14 cellular contexts compared by ENCODE assay signal in the genomic region with DNA sequence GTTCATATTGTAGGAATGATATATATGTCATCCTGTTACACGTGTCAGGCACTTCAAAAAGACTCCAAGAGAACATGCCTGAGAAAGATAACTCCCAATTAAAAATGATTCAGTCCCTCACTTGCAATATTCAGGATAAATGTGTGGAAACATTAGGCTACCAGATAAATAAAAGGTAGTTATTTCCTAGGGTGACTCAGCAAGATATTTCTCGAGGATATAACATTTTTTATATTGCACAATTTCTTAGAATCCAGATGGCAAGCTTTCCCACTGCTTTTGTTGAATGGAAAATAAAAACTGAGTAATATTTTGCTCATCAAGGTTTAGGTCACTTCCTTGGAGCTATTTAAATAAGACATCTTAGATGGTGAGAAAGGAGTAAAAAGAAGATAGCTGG.
DNase-seq lines count a peak whose midpoint lies in the region; ATAC-seq and TF ChIP-seq lines count a peak whose summit lies in the region.
"Had no signal": no experiment of that assay in that cellular context is flagged by ENCODE, and none has a peak within 500 bp of the region (broad histone marks: within the 10 kb centered on the region; RNA-seq: fewer than 3 reads in every experiment).

No MANE protein-coding gene starts in this region.

- peak overlapping the region; percentile 10; the same call in 1 of the 2 replicates for H3K4me3 ChIP-seq in AG04450 (ENCODE audit: low read depth, low read length)
- H3K4me3 ChIP-seq in HFF-Myc (replicated peaks; ENCODE audit: low read depth, low read length), result no peak overlapping the region

- TF ChIP-seq CTCF in AG04450 (IDR thresholded peaks at IDR 0.05; ENCODE audit: low read depth, low read length) (no peak), HFF-Myc (IDR thresholded peaks at IDR 0.05; ENCODE audit: low read depth, low read length, missing control alignments) (no peak), foreskin keratinocyte (conservative IDR thresholded peaks at IDR 0.05) (no peak)

- H3K27me3 ChIP-seq in AG04450 (ENCODE audit: control insufficient read depth, insufficient read depth, low read length), result no peaks in the 10 kb centered on the region
- no peaks in the 10 kb centered on the region for H3K27me3 ChIP-seq in foreskin keratinocyte

- no peak for DNase-seq in AG04450 (ENCODE audit: low read depth, low spot score)
- peak; percentile 61 for DNase-seq in HFF-Myc (ENCODE audit: extremely low read depth, low read depth)
- peak; percentile 51 for DNase-seq in amniotic stem cell (lab: John Stamatoyannopoulos, UW)
- DNase-seq in foreskin keratinocyte, result peak; percentile 96 to 98
- no peak for DNase-seq in NCI-H510A (lab: John Stamatoyannopoulos, UW)
- no peak for DNase-seq in NCI-H345 treated with DMSO at 0.1 percent for 48 hours (lab: John Stamatoyannopoulos, UW; ENCODE audit: unreplicated experiment)
- no peak for DNase-seq in mesenteric fat pad (ENCODE audit: low spot score)
- DNase-seq: GDM1; hippocampal formation; Karpas-422; occipital lobe; stimulated activated CD4-positive, alpha-beta T cell treated with anti-CD3 and anti-CD28 coated beads, Interleukin-2, amount 100 ng/mL, for 24 hours; stimulated activated naive B cell treated with anti-CD40 and anti-IgM and Interleukin-4, amounts not matched to agents 10 μg/mL and 1 μg/mL and 100 μg/mL, for 72 hours had no signal

- peaks cover 21% of the 10 kb centered on the region for H3K4me1 ChIP-seq in foreskin keratinocyte

- no peaks in the 10 kb centered on the region for H3K9me3 ChIP-seq in AG04450 (ENCODE audit: control insufficient read depth, insufficient read depth, low read length)

- H3K27ac ChIP-seq in AG04450 (ENCODE audit: low read depth, low read length) (peak overlapping the region; percentile 95), foreskin keratinocyte (peak overlapping the region; percentile 94)

- CTCF ChIA-PET in AG04450 (lab: Charles Lee), result interaction anchor here (0.7 to 3.8 kb wide), 3 partner anchors 10 to 588 kb away, joined by 3 to 34 read pairs (median 5); no protein-coding TSS in a partner anchor

- POLR2A ChIA-PET in AG04450 (lab: Yijun Ruan, JAX), result interaction anchor here (0.9 to 1.8 kb wide), 3 partner anchors 14 to 20 kb away, joined by 4 to 21 read pairs (median 5); no protein-coding TSS in a partner anchor

- ATAC-seq in foreskin keratinocyte (peak; percentile 87), GM21528 (IDR thresholded peaks at IDR 0.05; ENCODE audit: low FRiP score, unreplicated experiment) (no peak)
- ATAC-seq: stimulated activated naive B cell treated with anti-CD40 and anti-IgM and Interleukin-4, amounts not matched to agents 10 μg/mL and 1 μg/mL and 100 μg/mL, for 72 hours had no signal

Comparison
In these comparisons a context has a peak if more than half of its experiments do, and no peak if none do; other contexts are left out.
1. DNase-seq: peak in HFF-Myc (single experiment), amniotic stem cell (single experiment) and foreskin keratinocyte (2 of 2); none in AG04450 (single experiment), NCI-H510A (single experiment), NCI-H345 treated with DMSO at 0.1 percent for 48 hours (single experiment) and mesenteric fat pad (single experiment).